21 cellular contexts compared by ENCODE assay signal in genomic region chr2:9095226-9095625, GRCh38.
DNase-seq lines count a peak whose midpoint lies in the region; FAIRE-seq and TF ChIP-seq lines count a peak whose summit lies in the region.
"Had no signal": no experiment of that assay in that cellular context is flagged by ENCODE, and none has a peak within 500 bp of the region (broad histone marks: within the 10 kb centered on the region; RNA-seq: fewer than 3 reads in every experiment).

No MANE protein-coding gene starts in this region.

- peaks cover 12% of the 10 kb centered on the region; the same call in 1 of the 2 replicates for H3F3A ChIP-seq in GM23248 (ENCODE audit: insufficient read depth)

- DNase-seq in GM23248 (no peak), keratinocyte (ENCODE audit: low read depth, low spot score) (no peak), stomach (no peak), DMS53 (lab: John Stamatoyannopoulos, UW) (no peak), HPDE6-E6E7 (ENCODE audit: extremely low spot score) (no peak), mucosa of gallbladder (ENCODE audit: low spot score) (no peak)
- no peak for DNase-seq in effector CD4-positive, alpha-beta T cell
- DNase-seq: activated CD4-positive, alpha-beta memory T cell treated with anti-CD3 and anti-CD28 coated beads for 36 hours; activated CD4-positive, CD25-positive, alpha-beta regulatory T cell; CD4-positive, alpha-beta memory T cell; cerebellar nuclear complex; DND-41; effector memory CD8-positive, alpha-beta T cell; NCI-H1105; NCI-H526 treated with DMSO at 0.1 percent for 48 hours; T-helper 9 cell had no signal

- H3K9ac ChIP-seq in GM23248: no peak overlapping the region; the same call in 1 of the 2 replicates
- peak overlapping the region; percentile 41 for H3K9ac ChIP-seq in keratinocyte (ENCODE audit: control insufficient read depth, extremely low read depth, insufficient read depth, low read length)

- no peak for FAIRE-seq in keratinocyte (lab: Jason Lieb, UNC)
- FAIRE-seq: HTR-8/SVneo had no signal

- no peaks in the 10 kb centered on the region for H3K79me2 ChIP-seq in GM23248 (ENCODE audit: insufficient read depth)
- H3K79me2 ChIP-seq in keratinocyte (ENCODE audit: control insufficient read depth, insufficient read depth, low read length): no peaks in the 10 kb centered on the region

- peaks cover 0 to 4% (median 0%) of the 10 kb centered on the region in 5 experiments for H3K9me3 Mint-ChIP-seq in brain
- H3K9me3 Mint-ChIP-seq: activated CD4-positive, alpha-beta memory T cell treated with anti-CD3 and anti-CD28 coated beads for 36 hours; activated naive CD4-positive, alpha-beta T cell treated with anti-CD3 and anti-CD28 coated beads for 36 hours; CD4-positive, alpha-beta memory T cell; effector memory CD8-positive, alpha-beta T cell had no signal

- dilution Hi-C loops in keratinocyte (cut with MboI; ENCODE audit: extremely low pct_ligation_motif_present, low sequenced_read_pairs): no loop called here

- H3K27me3 ChIP-seq in GM23248 (replicated peaks; ENCODE audit: insufficient read depth) (no peaks in the 10 kb centered on the region), keratinocyte (ENCODE audit: control insufficient read depth, extremely low read depth, insufficient read depth, low read length) (no peaks in the 10 kb centered on the region), stomach (no peaks in the 10 kb centered on the region)
- H3K27me3 ChIP-seq: heart left ventricle, right lobe of liver had no signal

- H3K4me1 ChIP-seq in GM23248 (ENCODE audit: insufficient read depth): peaks cover 13% of the 10 kb centered on the region
- peaks cover 20% of the 10 kb centered on the region for H3K4me1 ChIP-seq in keratinocyte (ENCODE audit: control insufficient read depth, extremely low read depth, insufficient read depth, low read length)
- peaks cover 11 to 14% (median 12%) of the 10 kb centered on the region in 4 donors for H3K4me1 ChIP-seq in stomach
- H3K4me1 ChIP-seq: right lobe of liver had no signal

- H3K4me1 Mint-ChIP-seq in brain: peaks cover 31% of the 10 kb centered on the region

- H3K4me3 ChIP-seq in GM23248: no peak overlapping the region
- no peak overlapping the region for H3K4me3 ChIP-seq in keratinocyte (ENCODE audit: control insufficient read depth in 2 of 3, extremely low read depth in 1 of 3, insufficient read depth in 2 of 3, low read depth in 1 of 3, low read length in 3 of 3)
- peak overlapping the region; percentile 6 to 26 (median 19) for H3K4me3 ChIP-seq in stomach
- H3K4me3 ChIP-seq: right lobe of liver had no signal

- in situ Hi-C loops in GM23248 (cut with MboI): no loop called here

- no peak overlapping the region for H3K4me3 Mint-ChIP-seq in brain
- H3K4me3 Mint-ChIP-seq: activated CD4-positive, alpha-beta memory T cell treated with anti-CD3 and anti-CD28 coated beads for 36 hours; activated naive CD4-positive, alpha-beta T cell treated with anti-CD3 and anti-CD28 coated beads for 36 hours; CD4-positive, alpha-beta memory T cell; effector memory CD8-positive, alpha-beta T cell had no signal

- no peaks in the 10 kb centered on the region for H4K20me1 ChIP-seq in GM23248 (ENCODE audit: insufficient read depth)
- no peaks in the 10 kb centered on the region for H4K20me1 ChIP-seq in keratinocyte (ENCODE audit: control insufficient read depth, extremely low read depth, insufficient read depth, low read length)

- H3K9me3 ChIP-seq in GM23248 (ENCODE audit: low read depth) (no peaks in the 10 kb centered on the region), keratinocyte (ENCODE audit: control insufficient read depth, low read depth, low read length) (no peaks in the 10 kb centered on the region), stomach (no peaks in the 10 kb centered on the region)
- H3K9me3 ChIP-seq: heart left ventricle, right lobe of liver had no signal

- H3K36me3 Mint-ChIP-seq in brain: no peaks in the 10 kb centered on the region
- H3K36me3 Mint-ChIP-seq: activated CD4-positive, alpha-beta memory T cell treated with anti-CD3 and anti-CD28 coated beads for 36 hours; CD4-positive, alpha-beta memory T cell had no signal

- H3K36me3 ChIP-seq in GM23248 (ENCODE audit: low read depth): no peaks in the 10 kb centered on the region
- no peaks in the 10 kb centered on the region for H3K36me3 ChIP-seq in keratinocyte (ENCODE audit: control insufficient read depth in 2 of 2, extremely low read depth in 1 of 2, insufficient read depth in 2 of 2, low read length in 2 of 2)
- no peaks in the 10 kb centered on the region for H3K36me3 ChIP-seq in stomach
- H3K36me3 ChIP-seq: heart left ventricle, right lobe of liver had no signal

- H3K27me3 Mint-ChIP-seq in brain: peaks cover 13% of the 10 kb centered on the region

- intact Hi-C loops in stomach (cut with DNase I; ENCODE audit: low total_unique reads): no loop called here

- WGBS in GM23248 (ENCODE audit: low coverage in 1 of 2, low lambda C conversion rate in 2 of 2, missing lambda C conversion rate in 2 of 2), 2 experiments: 83 to 91% methylated on average over 12 to 14 of the region's 14 CpGs
- 57 to 76% (median 70%) methylated on average over 12 to 14 of the region's 14 CpGs for WGBS in stomach, 5 donors

- H2AFZ ChIP-seq in GM23248 (peak overlapping the region; percentile 77), keratinocyte (ENCODE audit: control insufficient read depth, low read length) (peak overlapping the region; percentile 44)

- H3K9me1 ChIP-seq in keratinocyte (ENCODE audit: control insufficient read depth, extremely low read depth, insufficient read depth, low read length): no peaks in the 10 kb centered on the region

- no peaks in the 10 kb centered on the region for H3K9me2 ChIP-seq in GM23248 (ENCODE audit: insufficient read depth)

- TF ChIP-seq CTCF in brain (conservative IDR thresholded peaks at IDR 0.05) (no peak), keratinocyte (optimal IDR thresholded peaks at IDR 0.05 in 1 of 3, IDR thresholded peaks at IDR 0.05 in 1 of 3, conservative IDR thresholded peaks at IDR 0.05 in 1 of 3; ENCODE audit: extremely low read depth in 1 of 3, insufficient read depth in 2 of 3, low read length in 3 of 3) (no peak), stomach (IDR thresholded peaks at IDR 0.05) (no peak)

- no peak overlapping the region for H3K4me2 ChIP-seq in GM23248 (ENCODE audit: unreplicated experiment)
- no peak overlapping the region for H3K4me2 ChIP-seq in keratinocyte (ENCODE audit: control insufficient read depth, extremely low read depth, insufficient read depth, low read depth, low read length)

- TF ChIP-seq EP300 in stomach (IDR thresholded peaks at IDR 0.05): no peak

- H3K27ac ChIP-seq in GM23248 (no peak overlapping the region), keratinocyte (ENCODE audit: control insufficient read depth, insufficient read depth, low read length) (no peak overlapping the region), stomach (peak overlapping the region in 3 of 5 donors; percentile 20 to 59 (median 57))
- H3K27ac ChIP-seq: right lobe of liver had no signal

- TF ChIP-seq POLR2A in stomach (IDR thresholded peaks at IDR 0.05): no peak

- H3K27ac Mint-ChIP-seq in brain: peak overlapping the region in 3 of 5 experiments; percentile 36 to 87 (median 61)
- H3K27ac Mint-ChIP-seq: activated CD4-positive, alpha-beta memory T cell treated with anti-CD3 and anti-CD28 coated beads for 36 hours; activated naive CD4-positive, alpha-beta T cell treated with anti-CD3 and anti-CD28 coated beads for 36 hours; CD4-positive, alpha-beta memory T cell; effector memory CD8-positive, alpha-beta T cell had no signal

Comparison
In these comparisons a context has a peak if more than half of its experiments do, and no peak if none do; other contexts are left out.
1. H3K27ac ChIP-seq: peak in stomach (3 of 5); none in GM23248 (single experiment) and keratinocyte (single experiment).
2. H3K4me3 ChIP-seq: peak in stomach (4 of 4); none in GM23248 (single experiment) and keratinocyte (0 of 3).